In the genomic region with DNA sequence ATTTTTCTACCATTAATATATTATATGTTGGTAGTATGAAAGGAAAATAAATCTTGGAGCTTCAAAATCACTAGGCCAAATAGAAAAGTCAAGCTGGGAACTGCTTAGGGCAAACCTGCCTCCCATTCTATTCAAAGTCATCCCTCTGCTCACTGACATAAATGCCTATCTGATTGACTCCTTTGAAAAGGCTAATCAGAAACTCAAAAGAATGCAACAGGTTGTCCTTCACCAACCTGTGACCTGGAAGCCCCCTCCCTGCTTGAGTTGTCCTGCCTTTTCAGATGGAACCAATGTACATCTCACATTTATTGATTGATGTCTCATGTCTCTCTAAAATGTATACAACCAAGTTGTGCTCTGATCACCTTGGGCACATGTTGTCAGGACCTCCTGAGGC, we compare ENCODE assay signal across 22 cellular contexts. TPM values are rescaled to one million over a fixed set of nuclear protein-coding genes. Genes with fewer than 3 reads are reported as not detected.
DNase-seq lines count a peak whose midpoint lies in the region; ATAC-seq and TF ChIP-seq lines count a peak whose summit lies in the region.
"Had no signal": no experiment of that assay in that cellular context is flagged by ENCODE, and none has a peak within 500 bp of the region (broad histone marks: within the 10 kb centered on the region; RNA-seq: fewer than 3 reads in every experiment).

No MANE protein-coding gene starts in this region.

- H3K36me3 ChIP-seq in RWPE2 (ENCODE audit: low read depth) (no peaks in the 10 kb centered on the region), hepatocyte (replicated peaks; ENCODE audit: insufficient read depth, low read depth) (no peaks in the 10 kb centered on the region), skeletal muscle satellite cell (ENCODE audit: insufficient read depth, low read length) (no peaks in the 10 kb centered on the region), testis (ENCODE audit: low read depth, missing control alignments) (no peaks in the 10 kb centered on the region), stomach (no peaks in the 10 kb centered on the region), prostate gland (no peaks in the 10 kb centered on the region)

- peaks cover 60% of the 10 kb centered on the region for H3K4me1 Mint-ChIP-seq in Calu3 (ENCODE audit: low read depth, unreplicated experiment)

- no peaks in the 10 kb centered on the region for H4K20me1 ChIP-seq in hepatocyte (ENCODE audit: insufficient read depth, poor library complexity, severe bottlenecking)

- no peaks in the 10 kb centered on the region for H3K9me3 Mint-ChIP-seq in Calu3 (ENCODE audit: low read depth, unreplicated experiment)
- H3K9me3 Mint-ChIP-seq: activated B cell treated with CpG ODN at 0.5 μM for 24 hours; activated CD4-positive, alpha-beta memory T cell treated with anti-CD3 and anti-CD28 coated beads, Interleukin-2, amount 10 ng/mL, durations not matched to agents 7 days and 5 days; activated naive CD8-positive, alpha-beta T cell treated with anti-CD3 and anti-CD28 coated beads for 36 hours; natural killer cell treated with Interleukin-12 subunit alpha and Interleukin-12 subunit beta and Interleukin-15 and Interleukin-18, amount 100 ng/mL, for 72 hours had no signal

- H2AFZ ChIP-seq in hepatocyte: no peak overlapping the region

- H3K9me3 ChIP-seq in RWPE2 (ENCODE audit: severe bottlenecking) (no peaks in the 10 kb centered on the region), hepatocyte (ENCODE audit: low read depth) (no peaks in the 10 kb centered on the region), skeletal muscle satellite cell (replicated peaks; ENCODE audit: low read length) (no peaks in the 10 kb centered on the region), testis (no peaks in the 10 kb centered on the region), stomach (no peaks in the 10 kb centered on the region), prostate gland (no peaks in the 10 kb centered on the region)

- H3K9me2 ChIP-seq in hepatocyte (replicated peaks; ENCODE audit: insufficient read depth): no peaks in the 10 kb centered on the region

- H3K27ac Mint-ChIP-seq in Calu3 (ENCODE audit: unreplicated experiment): peak overlapping the region; percentile 70
- H3K27ac Mint-ChIP-seq: activated B cell treated with CpG ODN at 0.5 μM for 24 hours; activated CD4-positive, alpha-beta memory T cell treated with anti-CD3 and anti-CD28 coated beads, Interleukin-2, amount 10 ng/mL, durations not matched to agents 7 days and 5 days; activated naive CD8-positive, alpha-beta T cell treated with anti-CD3 and anti-CD28 coated beads for 36 hours; natural killer cell treated with Interleukin-12 subunit alpha and Interleukin-12 subunit beta and Interleukin-15 and Interleukin-18, amount 100 ng/mL, for 72 hours; progenitor cell of endocrine pancreas had no signal

- no peak overlapping the region for H3K4me3 ChIP-seq in RWPE2 (ENCODE audit: severe bottlenecking)
- H3K4me3 ChIP-seq in hepatocyte: no peak overlapping the region
- no peak overlapping the region for H3K4me3 ChIP-seq in skeletal muscle satellite cell (ENCODE audit: low read length)
- H3K4me3 ChIP-seq in testis: no peak overlapping the region
- H3K4me3 ChIP-seq in stomach: no peak overlapping the region
- no peak overlapping the region for H3K4me3 ChIP-seq in prostate gland
- H3K4me3 ChIP-seq: dorsolateral prefrontal cortex, lung had no signal

- H3K9ac ChIP-seq in skeletal muscle satellite cell (ENCODE audit: low read depth, low read length): peak overlapping the region; percentile 64

- no peak for TF ChIP-seq EP300 in stomach (IDR thresholded peaks at IDR 0.05)

- TF ChIP-seq CTCF in Calu3 (IDR thresholded peaks at IDR 0.05; ENCODE audit: unreplicated experiment): no peak
- no peak for TF ChIP-seq CTCF in RWPE2 (IDR thresholded peaks at IDR 0.05; ENCODE audit: poor library complexity, severe bottlenecking)
- TF ChIP-seq CTCF in hepatocyte (IDR thresholded peaks at IDR 0.05; ENCODE audit: poor library complexity): no peak
- TF ChIP-seq CTCF in testis (IDR thresholded peaks at IDR 0.05): no peak
- no peak for TF ChIP-seq CTCF in stomach (IDR thresholded peaks at IDR 0.05)
- no peak for TF ChIP-seq CTCF in prostate gland (IDR thresholded peaks at IDR 0.05)

- ATAC-seq in RWPE2 (ENCODE audit: low read depth): no peak
- ATAC-seq: natural killer cell treated with Interleukin-12 subunit alpha and Interleukin-12 subunit beta and Interleukin-15 and Interleukin-18, amount 100 ng/mL, for 72 hours had no signal

- intact Hi-C loops in Calu3 (cut with micrococcal nuclease; ENCODE audit: unreplicated experiment) (no loop called here), testis (cut with DNase I; ENCODE audit: low total_unique reads) (no loop called here), stomach (cut with DNase I; ENCODE audit: low total_unique reads) (no loop called here), prostate gland (cut with DNase I) (loop anchor here (10.0 kb wide), 1 partner anchor 63 kb away; a partner anchor contains a TSS)

- H3K27me3 ChIP-seq in RWPE2 (ENCODE audit: insufficient read depth, poor library complexity, severe bottlenecking) (no peaks in the 10 kb centered on the region), hepatocyte (no peaks in the 10 kb centered on the region), skeletal muscle satellite cell (ENCODE audit: control insufficient read depth, insufficient read depth, low read length) (no peaks in the 10 kb centered on the region), testis (no peaks in the 10 kb centered on the region), stomach (no peaks in the 10 kb centered on the region), prostate gland (replicated peaks; ENCODE audit: insufficient read depth) (no peaks in the 10 kb centered on the region)
- H3K27me3 ChIP-seq: dorsolateral prefrontal cortex had no signal

- peaks cover 18% of the 10 kb centered on the region for H3K36me3 Mint-ChIP-seq in Calu3 (ENCODE audit: insufficient read depth, unreplicated experiment)
- H3K36me3 Mint-ChIP-seq: natural killer cell treated with Interleukin-12 subunit alpha and Interleukin-12 subunit beta and Interleukin-15 and Interleukin-18, amount 100 ng/mL, for 72 hours had no signal

- H3K4me3 Mint-ChIP-seq in Calu3 (ENCODE audit: low read depth, unreplicated experiment): peak overlapping the region; percentile 46
- H3K4me3 Mint-ChIP-seq: activated B cell treated with CpG ODN at 0.5 μM for 24 hours; activated CD4-positive, alpha-beta memory T cell treated with anti-CD3 and anti-CD28 coated beads, Interleukin-2, amount 10 ng/mL, durations not matched to agents 7 days and 5 days; activated naive CD8-positive, alpha-beta T cell treated with anti-CD3 and anti-CD28 coated beads for 36 hours; natural killer cell treated with Interleukin-12 subunit alpha and Interleukin-12 subunit beta and Interleukin-15 and Interleukin-18, amount 100 ng/mL, for 72 hours had no signal

- BruUV-seq in Calu3 (replicated peaks; lab: Mats Ljungman, UMichigan): no TSS peak

- DNase-seq in Calu3: no peak
- no peak for DNase-seq in RWPE2 (ENCODE audit: low spot score)
- DNase-seq in hepatocyte (ENCODE audit: low spot score): no peak
- no peak for DNase-seq in testis
- no peak for DNase-seq in stomach
- no peak for DNase-seq in NCI-H2107 (lab: John Stamatoyannopoulos, UW)
- no peak for DNase-seq in prostate gland (ENCODE audit: low spot score)
- DNase-seq: activated B cell treated with CpG ODN at 0.5 μM for 24 hours; activated CD4-positive, alpha-beta memory T cell treated with anti-CD3 and anti-CD28 coated beads, Interleukin-2, amount 10 ng/mL, durations not matched to agents 7 days and 5 days; activated naive CD8-positive, alpha-beta T cell treated with anti-CD3 and anti-CD28 coated beads for 36 hours; activated T-cell treated with anti-CD3 and anti-CD28 coated beads, Interleukin-2, amount 50 U/mL, for 48 hours; dorsolateral prefrontal cortex; Kasumi-1; NCI-H524; T-helper 2 cell had no signal

- TF ChIP-seq POLR2A in testis (IDR thresholded peaks at IDR 0.05) (no peak), stomach (IDR thresholded peaks at IDR 0.05) (no peak), prostate gland (IDR thresholded peaks at IDR 0.05) (no peak)

- peak overlapping the region; percentile 94 for H3K27ac ChIP-seq in RWPE2 (ENCODE audit: poor library complexity, severe bottlenecking)
- H3K27ac ChIP-seq in hepatocyte: peak overlapping the region; percentile 84
- H3K27ac ChIP-seq in testis: no peak overlapping the region
- H3K27ac ChIP-seq in stomach: peak overlapping the region in 1 of 5 donors; percentile 44
- no peak overlapping the region for H3K27ac ChIP-seq in prostate gland
- H3K27ac ChIP-seq: dorsolateral prefrontal cortex had no signal

- H3K27me3 Mint-ChIP-seq in Calu3 (ENCODE audit: unreplicated experiment): no peaks in the 10 kb centered on the region
- H3K27me3 Mint-ChIP-seq: activated B cell treated with CpG ODN at 0.5 μM for 24 hours; activated CD4-positive, alpha-beta memory T cell treated with anti-CD3 and anti-CD28 coated beads, Interleukin-2, amount 10 ng/mL, durations not matched to agents 7 days and 5 days; activated naive CD8-positive, alpha-beta T cell treated with anti-CD3 and anti-CD28 coated beads for 36 hours; natural killer cell treated with Interleukin-12 subunit alpha and Interleukin-12 subunit beta and Interleukin-15 and Interleukin-18, amount 100 ng/mL, for 72 hours; progenitor cell of endocrine pancreas had no signal

- CTCF ChIA-PET in Calu3 (lab: Charles Lee): no interaction called here

- no peaks in the 10 kb centered on the region for H3K79me2 ChIP-seq in hepatocyte

- H3K4me2 ChIP-seq in hepatocyte (peak overlapping the region; percentile 65), skeletal muscle satellite cell (ENCODE audit: low read length) (peak overlapping the region; percentile 74)

- H3K4me1 ChIP-seq in RWPE2 (ENCODE audit: insufficient read depth, poor library complexity, severe bottlenecking): peaks cover 63% of the 10 kb centered on the region
- H3K4me1 ChIP-seq in hepatocyte (ENCODE audit: insufficient read depth): peaks cover 37% of the 10 kb centered on the region
- H3K4me1 ChIP-seq in skeletal muscle satellite cell (ENCODE audit: control insufficient read depth, insufficient read depth, low read length): peaks cover 48% of the 10 kb centered on the region
- H3K4me1 ChIP-seq in testis: peaks cover 10% of the 10 kb centered on the region
- peaks cover 14 to 40% (median 30%) of the 10 kb centered on the region in 4 donors for H3K4me1 ChIP-seq in stomach
- no peaks in the 10 kb centered on the region for H3K4me1 ChIP-seq in prostate gland (replicated peaks)

RNA-seq across cellular contexts. Expression of a gene that starts 3.2 kb away (rescaled TPM):
- total RNA-seq in Calu3 (2022) (9.9 and 13.1 TPM in 2 replicates), hepatocyte (10.5 and 14.6 TPM in 2 replicates), testis (1 to 10 TPM; 6.5 to 7.6 TPM), stomach (10 to 100 TPM in 1 of 5 donors, 1 to 10 TPM in 2, under 1 TPM in 1, not detected in 1; 0.29 to 11.4 (median 2.6) TPM), prostate gland (10 to 100 TPM; 10.3 to 15.5 TPM)
- polyA plus RNA-seq in hepatocyte (2.7 and 3.6 TPM in 2 replicates), testis (ENCODE audit: insufficient read depth, low read depth, low replicate concordance) (6.5 TPM), stomach (1 to 10 TPM; 2.9 to 8.7 (median 3.7) TPM)
- 6.6 and 8.1 TPM in 2 replicates for total RNA-seq in skeletal muscle satellite cell (2012; rRNA removed)

RNA-seq across cellular contexts. Expression of a gene that starts 25.1 kb away (rescaled TPM):
- total RNA-seq in Calu3 (2022) (0.80 and 2.8 TPM in 2 replicates), hepatocyte (6.6 and 10.7 TPM in 2 replicates), testis (10 to 100 TPM in 1 of 2 donors, 1 to 10 TPM in 1; 9.1 to 10.6 TPM), stomach (10 to 100 TPM in 1 of 5 donors, 1 to 10 TPM in 1, under 1 TPM in 1, not detected in 2; 0.87 to 10.3 (median 2.6) TPM), prostate gland (1 to 10 TPM; 4.8 to 6.3 TPM)
- polyA plus RNA-seq in hepatocyte (4.3 and 8.0 TPM in 2 replicates), testis (ENCODE audit: insufficient read depth, low read depth, low replicate concordance) (20.9 TPM), stomach (1 to 10 TPM; 1.1 to 2.3 (median 1.2) TPM)
- 3.9 and 5.1 TPM in 2 replicates for total RNA-seq in skeletal muscle satellite cell (2012; rRNA removed)

RNA-seq across cellular contexts. Expression of a gene that starts 40.9 kb away (rescaled TPM):
- not detected in 2 replicates for total RNA-seq in Calu3 (2022)
- total RNA-seq in hepatocyte: not detected in 2 replicates
- polyA plus RNA-seq in hepatocyte: not detected in 2 replicates
- total RNA-seq in skeletal muscle satellite cell (2012; rRNA removed): not detected in 2 replicates
- total RNA-seq in testis: not detected
- not detected for polyA plus RNA-seq in testis (ENCODE audit: insufficient read depth, low read depth, low replicate concordance)
- not detected for total RNA-seq in stomach
- polyA plus RNA-seq in stomach: not detected
- not detected for total RNA-seq in prostate gland
- total RNA-seq: activated B cell treated with CpG ODN at 0.5 μM for 24 hours; activated CD4-positive, alpha-beta memory T cell treated with anti-CD3 and anti-CD28 coated beads, Interleukin-2, amount 10 ng/mL, durations not matched to agents 7 days and 5 days; activated naive CD8-positive, alpha-beta T cell treated with anti-CD3 and anti-CD28 coated beads for 36 hours; esophagus mucosa; HT-29; lung; natural killer cell treated with Interleukin-12 subunit alpha and Interleukin-12 subunit beta and Interleukin-15 and Interleukin-18, amount 100 ng/mL, for 72 hours; progenitor cell of endocrine pancreas; urinary bladder had no signal
- polyA plus RNA-seq: lung, urinary bladder had no signal

Comparison
In these comparisons a context has a peak if more than half of its experiments do, and no peak if none do; other contexts are left out.
1. H3K27ac ChIP-seq: peak in RWPE2 (single experiment) and hepatocyte (single experiment); none in testis (0 of 2) and prostate gland (0 of 2).